In the genomic region with DNA sequence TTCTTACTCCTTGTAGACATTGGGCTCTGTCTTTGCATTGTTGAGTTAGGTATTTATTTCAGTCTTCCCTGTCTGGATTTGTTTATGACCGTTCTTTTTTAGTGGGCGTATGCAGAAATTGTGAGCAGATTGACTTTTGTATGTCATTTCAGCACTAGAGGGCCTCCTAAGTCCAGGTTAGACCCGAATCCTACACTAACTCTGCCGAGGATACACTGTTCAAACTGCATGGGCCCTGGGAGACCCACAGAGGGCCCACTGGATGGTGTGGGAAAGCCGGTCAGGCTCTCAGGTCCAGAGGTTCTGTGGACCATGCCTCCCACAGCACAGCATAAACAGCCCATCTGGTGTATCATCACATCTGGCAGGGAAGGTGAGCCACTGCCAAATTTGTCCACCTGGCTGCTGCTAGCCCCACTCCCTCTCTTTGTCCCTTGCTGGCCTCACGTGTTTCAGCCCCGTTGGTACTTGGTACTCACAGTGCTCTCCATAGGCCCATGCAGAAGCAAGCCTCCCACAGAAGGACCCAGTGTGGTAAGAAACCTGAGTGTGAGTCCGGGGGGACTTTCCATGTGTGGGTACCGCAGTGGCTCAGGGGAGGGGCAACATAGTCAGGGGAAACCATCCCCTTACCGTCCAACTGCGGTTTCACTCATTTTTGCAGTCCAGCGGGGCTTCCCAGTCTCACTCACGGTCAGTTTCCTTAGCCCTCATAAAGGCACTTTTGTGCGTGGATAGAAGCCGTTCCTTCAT, we compare ENCODE assay signal across 13 cellular contexts.
A peak's percentile ranks its signal among the peaks of the same experiment; 100 is the strongest.
DNase-seq lines count a peak whose midpoint lies in the region; ATAC-seq and FAIRE-seq lines count a peak whose summit lies in the region.
"Had no signal": no experiment of that assay in that cellular context is flagged by ENCODE, and none has a peak within 500 bp of the region (broad histone marks: within the 10 kb centered on the region; RNA-seq: fewer than 3 reads in every experiment).

No MANE protein-coding gene starts in this region.

- ATAC-seq in HG03175 (IDR thresholded peaks at IDR 0.05; ENCODE audit: unreplicated experiment) (peak; percentile 41), HG03439 (IDR thresholded peaks at IDR 0.05; ENCODE audit: unreplicated experiment) (no peak)
- ATAC-seq in central memory CD8-positive, alpha-beta T cell (replicated peaks; ENCODE audit: extremely low read depth, poor library complexity, severe bottlenecking): no peak
- ATAC-seq: gastrocnemius medialis had no signal

- DNase-seq in 8988T (peak; percentile 58), GM18507 (ENCODE audit: extremely low spot score, insufficient read length, low read depth) (no peak), GM19239 (ENCODE audit: insufficient read length, low spot score) (no peak), NCI-H2107 treated with DMSO at 0.1 percent for 48 hours (lab: John Stamatoyannopoulos, UW; ENCODE audit: unreplicated experiment) (no peak), SKM-1 (lab: John Stamatoyannopoulos, UW; ENCODE audit: unreplicated experiment) (no peak)
- no peak for DNase-seq in central memory CD8-positive, alpha-beta T cell (ENCODE audit: low spot score in 2 of 2)
- DNase-seq: BE2C; central memory CD4-positive, alpha-beta T cell; gastrocnemius medialis; NCI-H510A treated with DMSO at 0.1 percent for 48 hours; sigmoid colon had no signal

- H3K36me3 Mint-ChIP-seq in central memory CD8-positive, alpha-beta T cell (ENCODE audit: insufficient read depth): peaks cover 70% of the 10 kb centered on the region

- peaks cover 44% of the 10 kb centered on the region for H3K4me1 Mint-ChIP-seq in central memory CD8-positive, alpha-beta T cell

- FAIRE-seq in GM18507 (lab: Jason Lieb, UNC): peak; percentile 87
- no peak for FAIRE-seq in GM19239 (lab: Jason Lieb, UNC)

- H3K27ac Mint-ChIP-seq in central memory CD8-positive, alpha-beta T cell (ENCODE audit: low read depth): peak overlapping the region; percentile 19

- H3K9me3 Mint-ChIP-seq in central memory CD8-positive, alpha-beta T cell: peaks cover 17% of the 10 kb centered on the region

- H3K4me3 Mint-ChIP-seq in central memory CD8-positive, alpha-beta T cell: no peak overlapping the region

- H3K27me3 Mint-ChIP-seq in central memory CD8-positive, alpha-beta T cell: no peaks in the 10 kb centered on the region
